In genomic region chr11:69249641-69250502, GRCh38 we compare ENCODE assay signal across 14 cellular contexts. TPM values are rescaled to one million over a fixed set of nuclear protein-coding genes. Genes with fewer than 3 reads are reported as not detected.
A peak's percentile ranks its signal among the peaks of the same experiment; 100 is the strongest.
DNase-seq lines count a peak whose midpoint lies in the region; ATAC-seq and TF ChIP-seq lines count a peak whose summit lies in the region.
"Had no signal": no experiment of that assay in that cellular context is flagged by ENCODE, and none has a peak within 500 bp of the region (broad histone marks: within the 10 kb centered on the region; RNA-seq: fewer than 3 reads in every experiment).

No MANE protein-coding gene starts in this region.

- peaks cover 23% of the 10 kb centered on the region for H3K27me3 Mint-ChIP-seq in neural crest cell (ENCODE audit: low read depth)

- DNase-seq in COLO668 (lab: John Stamatoyannopoulos, UW; ENCODE audit: unreplicated experiment) (peak; percentile 9), NCI-H345 treated with DMSO at 0.1 percent for 48 hours (lab: John Stamatoyannopoulos, UW; ENCODE audit: unreplicated experiment) (peak; percentile 12), fibroblast of the aortic adventitia (ENCODE audit: low read depth) (peak; percentile 50), neural crest cell (ENCODE audit: low read depth, low spot score) (no peak), RKO (ENCODE audit: low spot score) (no peak), GM19240 (ENCODE audit: insufficient read length, low spot score) (no peak)
- DNase-seq: activated CD4-positive, alpha-beta T cell treated with anti-CD3 and anti-CD28 coated beads, Interleukin-2, amount 50 U/mL, for 48 hours; activated naive CD4-positive, alpha-beta T cell had no signal

- peak overlapping the region; percentile 13 for H3K27ac Mint-ChIP-seq in neural crest cell (ENCODE audit: unreplicated experiment)
- H3K27ac Mint-ChIP-seq: T-helper 1 cell treated with Interleukin-12 subunit alpha and Interleukin-12 subunit beta and Interleukin-4 antibody, amounts not matched to agents 30 μg/mL and 1 μg/mL, for 36 hours had no signal

- ATAC-seq in GM18520 (IDR thresholded peaks at IDR 0.05; ENCODE audit: unreplicated experiment) (no peak), GM18873 (IDR thresholded peaks at IDR 0.05; ENCODE audit: low FRiP score, unreplicated experiment) (no peak)

- H3K9me3 Mint-ChIP-seq in neural crest cell = no peaks in the 10 kb centered on the region
- H3K9me3 Mint-ChIP-seq: IgD-negative memory B cell had no signal

- TF ChIP-seq CTCF in fibroblast of the aortic adventitia (IDR thresholded peaks at IDR 0.05; ENCODE audit: insufficient read depth, low read length) (no peak), neural crest cell (conservative IDR thresholded peaks at IDR 0.05) (no peak)

- no peaks in the 10 kb centered on the region for H3K36me3 Mint-ChIP-seq in neural crest cell (ENCODE audit: low read depth)
- H3K36me3 Mint-ChIP-seq: IgD-negative memory B cell had no signal

- H3K4me1 Mint-ChIP-seq in neural crest cell = peaks cover 8% of the 10 kb centered on the region
- H3K4me1 Mint-ChIP-seq: IgD-negative memory B cell had no signal

- H3K4me3 ChIP-seq in fibroblast of the aortic adventitia (ENCODE audit: low read depth, low read length) = no peak overlapping the region
- H3K4me3 ChIP-seq: BLaER1 treated with 17β-estradiol and CSF1 and Interleukin-3, amounts not matched to agents 10 nM and 100 nM; skin epidermis had no signal

- H3K4me3 Mint-ChIP-seq in neural crest cell = no peak overlapping the region
- H3K4me3 Mint-ChIP-seq: IgD-negative memory B cell; T-helper 1 cell treated with Interleukin-12 subunit alpha and Interleukin-12 subunit beta and Interleukin-4 antibody, amounts not matched to agents 30 μg/mL and 1 μg/mL, for 36 hours had no signal

RNA-seq across cellular contexts. Expression of gene MYEOV, which starts 44.1 kb away (rescaled TPM):
- total RNA-seq in fibroblast of the aortic adventitia (ENCODE audit: low replicate concordance) (7.0 TPM in 1 of 2 replicates, not detected in the other), neural crest cell (0.16 and 0.35 TPM in 2 replicates)

Comparison
In these comparisons a context has a peak if more than half of its experiments do, and no peak if none do; other contexts are left out.
1. DNase-seq: peak in COLO668 (single experiment), NCI-H345 treated with DMSO at 0.1 percent for 48 hours (single experiment) and fibroblast of the aortic adventitia (single experiment); none in neural crest cell (single experiment), RKO (single experiment) and GM19240 (single experiment).